ENCODE assay signal across 28 cellular contexts in the genomic region with DNA sequence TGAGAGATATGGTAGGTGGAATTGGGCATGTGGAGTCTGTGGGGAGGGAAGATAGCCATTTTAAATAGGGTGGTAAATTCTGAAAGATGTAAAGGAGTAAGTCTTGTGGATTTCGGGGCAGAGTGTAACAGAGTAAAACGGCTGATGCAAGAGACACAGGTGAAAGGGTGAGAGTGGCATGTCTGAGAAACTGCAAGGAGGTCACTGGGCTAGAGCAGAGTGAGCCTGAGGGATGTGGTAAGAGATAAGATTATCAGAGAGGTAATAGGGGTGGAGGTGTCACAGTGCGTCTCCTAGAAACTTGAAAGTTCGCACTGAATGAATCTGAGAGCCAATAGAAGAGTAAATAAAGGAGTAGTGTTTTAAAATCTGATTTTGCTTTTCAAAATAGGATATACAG.
A peak's percentile ranks its signal among the peaks of the same experiment; 100 is the strongest.
DNase-seq lines count a peak whose midpoint lies in the region; ATAC-seq, FAIRE-seq and TF ChIP-seq lines count a peak whose summit lies in the region.
"Had no signal": no experiment of that assay in that cellular context is flagged by ENCODE, and none has a peak within 500 bp of the region (broad histone marks: within the 10 kb centered on the region; RNA-seq: fewer than 3 reads in every experiment).

No MANE protein-coding gene starts in this region.

- no peaks in the 10 kb centered on the region for H3K9me3 Mint-ChIP-seq in glutamatergic neuron (ENCODE audit: unreplicated experiment)
- H3K9me3 Mint-ChIP-seq: IgD-negative memory B cell had no signal

- no peak overlapping the region for H3K27ac ChIP-seq in PC-9
- peak overlapping the region; percentile 33 for H3K27ac ChIP-seq in parathyroid adenoma
- H3K27ac ChIP-seq in kidney (ENCODE audit: low read depth in 2 of 2, low read length in 2 of 2): no peak overlapping the region
- no peak overlapping the region for H3K27ac ChIP-seq in substantia nigra (ENCODE audit: low read depth, low read length, poor library complexity, severe bottlenecking)
- H3K27ac ChIP-seq in osteoblast (ENCODE audit: low read depth, low read length): no peak overlapping the region
- H3K27ac ChIP-seq: GM23248, KMS-11, SJCRH30 had no signal

- no peaks in the 10 kb centered on the region for H4K20me1 ChIP-seq in PC-9 (ENCODE audit: insufficient read depth)
- H4K20me1 ChIP-seq in osteoblast (ENCODE audit: insufficient read depth, low read length): no peaks in the 10 kb centered on the region

- intact Hi-C loops in PC-9 (cut with micrococcal nuclease; ENCODE audit: unreplicated experiment): no loop called here
- intact Hi-C loops in kidney (cut with DNase I): no loop called here

- no peaks in the 10 kb centered on the region; the same call in 1 of the 2 replicates for H3K9me3 ChIP-seq in PC-9 (ENCODE audit: insufficient read depth, low read depth)
- no peaks in the 10 kb centered on the region for H3K9me3 ChIP-seq in parathyroid adenoma (ENCODE audit: control insufficient read depth, low read length)
- no peaks in the 10 kb centered on the region for H3K9me3 ChIP-seq in kidney (ENCODE audit: control insufficient read depth in 1 of 2, low read length in 2 of 2)
- no peaks in the 10 kb centered on the region for H3K9me3 ChIP-seq in osteoblast (ENCODE audit: low read depth, low read length)
- H3K9me3 ChIP-seq: SJCRH30 had no signal

- no peaks in the 10 kb centered on the region for H3K36me3 Mint-ChIP-seq in glutamatergic neuron (ENCODE audit: unreplicated experiment)
- H3K36me3 Mint-ChIP-seq: CD4-positive, alpha-beta memory T cell; IgD-negative memory B cell had no signal

- H3F3A ChIP-seq in PC-9 (ENCODE audit: insufficient read depth, low read depth): no peaks in the 10 kb centered on the region

- CTCF ChIA-PET in PC-9 (lab: Charles Lee): no interaction called here

- TF ChIP-seq CTCF in PC-9 (conservative IDR thresholded peaks at IDR 0.05) (no peak), glutamatergic neuron (IDR thresholded peaks at IDR 0.05; ENCODE audit: partially characterized antibody, unreplicated experiment) (no peak), parathyroid adenoma (IDR thresholded peaks at IDR 0.05) (no peak), kidney (IDR thresholded peaks at IDR 0.05; ENCODE audit: borderline replicate concordance, extremely low read depth, insufficient read depth) (no peak), osteoblast (IDR thresholded peaks at IDR 0.05; ENCODE audit: extremely low read depth, low read depth, low read length) (no peak)

- no TSS peak for BruUV-seq in PC-9 (replicated peaks; lab: Mats Ljungman, UMichigan)

- no peaks in the 10 kb centered on the region for H3K27me3 Mint-ChIP-seq in glutamatergic neuron (ENCODE audit: unreplicated experiment)
- H3K27me3 Mint-ChIP-seq: CD4-positive, alpha-beta memory T cell; IgD-negative memory B cell had no signal

- POLR2A ChIA-PET in PC-9 (lab: Charles Lee; ENCODE audit: unreplicated experiment): no interaction called here

- no peak overlapping the region for H3K4me3 Mint-ChIP-seq in glutamatergic neuron (ENCODE audit: unreplicated experiment)
- H3K4me3 Mint-ChIP-seq: CD4-positive, alpha-beta memory T cell; IgD-negative memory B cell had no signal

- H3K27ac Mint-ChIP-seq in glutamatergic neuron (ENCODE audit: unreplicated experiment): peak overlapping the region; percentile 60
- H3K27ac Mint-ChIP-seq: CD4-positive, alpha-beta memory T cell; IgD-negative memory B cell had no signal

- peak overlapping the region; percentile 15; the same call in 1 of the 2 replicates for H2AFZ ChIP-seq in PC-9
- H2AFZ ChIP-seq in parathyroid adenoma: peak overlapping the region; percentile 40
- H2AFZ ChIP-seq in osteoblast (ENCODE audit: low read length): no peak overlapping the region
- H2AFZ ChIP-seq: GM23248 had no signal

- no peaks in the 10 kb centered on the region for H3K9me2 ChIP-seq in PC-9 (ENCODE audit: insufficient read depth)

- H3K9ac ChIP-seq in parathyroid adenoma (no peak overlapping the region), kidney (ENCODE audit: low read length in 2 of 2) (no peak overlapping the region)
- H3K9ac ChIP-seq: GM23248, KMS-11 had no signal

- DNase-seq in ELF-1 (ENCODE audit: low read depth, low spot score) (peak; percentile 8), PC-9 (no peak), glutamatergic neuron (no peak), kidney (no peak), substantia nigra (lab: John Stamatoyannopoulos, UW) (no peak), osteoblast (ENCODE audit: insufficient read length, low spot score, missing footprints) (no peak)
- DNase-seq: AML-193; C1 segment of cervical spinal cord; CD4-positive, alpha-beta memory T cell; COR-L47; DMS 273 treated with DMSO at 0.1 percent for 48 hours; DMS79 treated with DMSO at 0.1 percent for 48 hours; GM23248; NCI-H1048; NCI-H1417; NCI-H1694; NCI-H2029 treated with DMSO at 0.1 percent for 48 hours; NCI-H2227 treated with DMSO at 0.1 percent for 48 hours; PC-3; SJCRH30 had no signal

- H3K4me2 ChIP-seq in PC-9 (no peak overlapping the region), parathyroid adenoma (ENCODE audit: low read length) (no peak overlapping the region), osteoblast (ENCODE audit: insufficient read depth, low read length) (no peak overlapping the region)
- H3K4me2 ChIP-seq: KMS-11 had no signal

- H3K4me3 ChIP-seq in PC-9 (no peak overlapping the region), parathyroid adenoma (ENCODE audit: low read depth, low read length) (no peak overlapping the region), kidney (ENCODE audit: low read length in 2 of 2) (no peak overlapping the region), osteoblast (ENCODE audit: insufficient read depth, low read length) (no peak overlapping the region)
- H3K4me3 ChIP-seq: GM23248, SJCRH30 had no signal

- H3K36me3 ChIP-seq in PC-9 (ENCODE audit: low read depth): no peaks in the 10 kb centered on the region
- H3K36me3 ChIP-seq in parathyroid adenoma (ENCODE audit: control insufficient read depth, insufficient read depth, low read length): no peaks in the 10 kb centered on the region
- H3K36me3 ChIP-seq in kidney (ENCODE audit: control insufficient read depth in 1 of 2, insufficient read depth in 2 of 2, low read length in 2 of 2): no peaks in the 10 kb centered on the region
- no peaks in the 10 kb centered on the region for H3K36me3 ChIP-seq in osteoblast (ENCODE audit: insufficient read depth, low read length)
- H3K36me3 ChIP-seq: SJCRH30 had no signal

- H3K4me1 ChIP-seq in PC-9 (replicated peaks; ENCODE audit: insufficient read depth) (0 out of 2 replicates have a peak, but pooled peaks cover 8% of the 10 kb centered on the region), parathyroid adenoma (peaks cover 7% of the 10 kb centered on the region), kidney (ENCODE audit: control insufficient read depth in 1 of 2, insufficient read depth in 1 of 2, low read depth in 1 of 2, low read length in 2 of 2) (no peaks in the 10 kb centered on the region), osteoblast (ENCODE audit: insufficient read depth, low read length) (no peaks in the 10 kb centered on the region)
- H3K4me1 ChIP-seq: SJCRH30 had no signal

- H3K4me1 Mint-ChIP-seq in glutamatergic neuron (ENCODE audit: low read depth, unreplicated experiment): peaks cover 11% of the 10 kb centered on the region
- H3K4me1 Mint-ChIP-seq: CD4-positive, alpha-beta memory T cell had no signal

- ATAC-seq in GM18870 (IDR thresholded peaks at IDR 0.05; ENCODE audit: unreplicated experiment): no peak
- ATAC-seq: HCT116, PC-3, Right ventricle myocardium inferior had no signal

- H3K79me2 ChIP-seq in PC-9 (ENCODE audit: low read depth): no peaks in the 10 kb centered on the region
- H3K79me2 ChIP-seq in parathyroid adenoma: no peaks in the 10 kb centered on the region
- H3K79me2 ChIP-seq in osteoblast (ENCODE audit: insufficient read depth, low read length): no peaks in the 10 kb centered on the region

- H3K27me3 ChIP-seq in PC-9 (ENCODE audit: insufficient read depth, low read depth): no peaks in the 10 kb centered on the region
- no peaks in the 10 kb centered on the region for H3K27me3 ChIP-seq in parathyroid adenoma (ENCODE audit: control insufficient read depth, insufficient read depth, low read length)
- H3K27me3 ChIP-seq in osteoblast (ENCODE audit: insufficient read depth, low read length): no peaks in the 10 kb centered on the region
- H3K27me3 ChIP-seq: SJCRH30 had no signal

- FAIRE-seq in kidney (lab: Jason Lieb, UNC): no peak
- FAIRE-seq: A204.1, GM12892 had no signal
